8 cellular contexts compared by ENCODE assay signal in the genomic region with DNA sequence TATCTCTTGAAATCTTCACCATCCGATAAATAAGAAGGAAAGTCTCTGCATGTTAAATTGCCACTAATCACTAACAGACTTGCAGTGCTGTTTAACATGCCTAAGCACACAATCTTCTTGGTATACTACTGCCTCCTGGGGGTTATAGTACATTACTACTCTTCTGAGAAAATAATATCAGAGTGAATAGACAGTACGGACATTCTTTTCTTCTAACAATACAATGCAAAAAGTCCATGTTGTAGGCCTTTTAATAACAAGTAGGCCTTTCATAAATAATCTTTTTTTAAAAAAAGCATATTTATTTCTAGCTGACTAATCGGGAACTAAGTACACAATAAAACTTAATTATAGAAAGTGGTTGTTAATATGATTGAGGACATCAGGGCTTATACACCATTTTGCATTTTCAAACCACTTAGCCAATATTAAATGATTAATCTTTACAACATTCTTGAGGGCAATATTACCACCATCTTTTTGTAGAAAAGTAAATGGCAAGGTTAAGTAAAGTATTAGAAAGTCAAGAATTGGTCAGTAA.
DNase-seq lines count a peak whose midpoint lies in the region; ATAC-seq and TF ChIP-seq lines count a peak whose summit lies in the region.

No MANE protein-coding gene starts in this region.

- ATAC-seq in GM19455 (IDR thresholded peaks at IDR 0.05; ENCODE audit: unreplicated experiment) (no peak), GM21576 (IDR thresholded peaks at IDR 0.05; ENCODE audit: unreplicated experiment) (no peak)

- no CpG with 5 or more reads among the region's 3 CpGs for WGBS in H9 (ENCODE audit: extremely low coverage, insufficient read length, low lambda C conversion rate)

- no peaks in the 10 kb centered on the region for H3K4me1 ChIP-seq in H9 (ENCODE audit: insufficient read depth, low read length)

- no peak overlapping the region for H4K91ac ChIP-seq in H9 (ENCODE audit: insufficient read length, low read depth, low read length)

- H2BK12ac ChIP-seq in H9 (ENCODE audit: insufficient read length, low read depth, low read length): no peak overlapping the region

- no peak overlapping the region for H3T11ph ChIP-seq in H9 (ENCODE audit: low read length)

- no peak overlapping the region for H3K23ac ChIP-seq in H9 (ENCODE audit: insufficient read length, low read depth, low read length)

- no peaks in the 10 kb centered on the region for H3K36me3 Mint-ChIP-seq in H9 (ENCODE audit: insufficient read depth in 1 of 3, low read depth in 3 of 3)

- in situ Hi-C loops in astrocyte of the spinal cord (cut with HindIII; ENCODE audit: low sequenced_read_pairs): no loop called here

- H3K23me2 ChIP-seq in H9 (ENCODE audit: insufficient read length, low read depth, low read length, poor library complexity, severe bottlenecking): no peaks in the 10 kb centered on the region

- no peak overlapping the region for H3K9ac ChIP-seq in H9 (ENCODE audit: extremely low read depth, insufficient read length, low read length)

- H3K56ac ChIP-seq in H9 (ENCODE audit: insufficient read length, low read depth, low read length): no peak overlapping the region

- no peaks in the 10 kb centered on the region for H3K9me3 ChIP-seq in H9 (ENCODE audit: control insufficient read depth, low read depth, low read length)

- no peak overlapping the region for H3K4me3 Mint-ChIP-seq in H9

- no peak overlapping the region for H2BK15ac ChIP-seq in H9 (ENCODE audit: low read depth, low read length)

- H3K27me3 Mint-ChIP-seq in H9 (ENCODE audit: low read depth): no peaks in the 10 kb centered on the region

- H2AFZ ChIP-seq in H9 (ENCODE audit: low read length): no peak overlapping the region

- no peak overlapping the region for H3K14ac ChIP-seq in H9 (ENCODE audit: insufficient read depth, low read length)

- TF ChIP-seq CTCF in C4-2B (conservative IDR thresholded peaks at IDR 0.05): peak; percentile 91
- peak; percentile 86 for TF ChIP-seq CTCF in H9 (conservative IDR thresholded peaks at IDR 0.05)
- TF ChIP-seq CTCF in astrocyte of the spinal cord (IDR thresholded peaks at IDR 0.05; ENCODE audit: low read depth, low read length): peak; percentile 62

- H4K8ac ChIP-seq in H9 (replicated peaks; ENCODE audit: insufficient read length, low read depth, low read length): no peak overlapping the region

- DNase-seq in H9 (no peak), NCI-H510A treated with DMSO at 0.1 percent for 48 hours (lab: John Stamatoyannopoulos, UW) (peak; percentile 60), astrocyte of the spinal cord (ENCODE audit: low read depth, low spot score) (peak; percentile 76), iPS-NIHi11 (ENCODE audit: low spot score) (peak; percentile 39), stromal cell of bone marrow (ENCODE audit: low read depth) (peak; percentile 61)

- H2BK20ac ChIP-seq in H9 (ENCODE audit: low read depth, low read length, poor library complexity, severe bottlenecking): no peak overlapping the region

- H2AK5ac ChIP-seq in H9 (ENCODE audit: insufficient read length, low read length): no peak overlapping the region

- no peak overlapping the region for H3K4me3 ChIP-seq in astrocyte of the spinal cord (ENCODE audit: low read depth, low read length)

- H3K27ac ChIP-seq in C4-2B (no peak overlapping the region), H9 (ENCODE audit: insufficient read length, low read depth, low read length) (no peak overlapping the region)

- no peak overlapping the region for H2BK120ac ChIP-seq in H9 (ENCODE audit: low read depth, low read length, poor library complexity, severe bottlenecking)

- no peaks in the 10 kb centered on the region for H3K4me1 Mint-ChIP-seq in H9

- no peak overlapping the region for H2BK5ac ChIP-seq in H9 (ENCODE audit: insufficient read length, low read length)

- no peaks in the 10 kb centered on the region for H4K20me1 ChIP-seq in H9 (ENCODE audit: control insufficient read depth, insufficient read depth, insufficient read length)

- no peak overlapping the region for H3K27ac Mint-ChIP-seq in H9

- H4K5ac ChIP-seq in H9 (ENCODE audit: insufficient read length, low read depth, low read length): no peak overlapping the region

- no peak overlapping the region for H3K4ac ChIP-seq in H9 (ENCODE audit: low read depth, low read length)

- no peaks in the 10 kb centered on the region for H3K27me3 ChIP-seq in H9 (ENCODE audit: insufficient read depth, low read length)

- no peaks in the 10 kb centered on the region for H3K9me3 Mint-ChIP-seq in H9

- no peak overlapping the region for H3K4me2 ChIP-seq in H9 (ENCODE audit: insufficient read depth, insufficient read length, low read length)

- H3K79me1 ChIP-seq in H9 (ENCODE audit: insufficient read depth, low read depth, low read length, poor library complexity, severe bottlenecking): no peaks in the 10 kb centered on the region

- no peak overlapping the region for H3K18ac ChIP-seq in H9 (ENCODE audit: insufficient read length, low read depth, low read length)

- no peaks in the 10 kb centered on the region for H3K79me2 ChIP-seq in H9 (ENCODE audit: insufficient read depth, low read length)
